Comparison of ENCODE assay signal across 12 cellular contexts in the genomic region with DNA sequence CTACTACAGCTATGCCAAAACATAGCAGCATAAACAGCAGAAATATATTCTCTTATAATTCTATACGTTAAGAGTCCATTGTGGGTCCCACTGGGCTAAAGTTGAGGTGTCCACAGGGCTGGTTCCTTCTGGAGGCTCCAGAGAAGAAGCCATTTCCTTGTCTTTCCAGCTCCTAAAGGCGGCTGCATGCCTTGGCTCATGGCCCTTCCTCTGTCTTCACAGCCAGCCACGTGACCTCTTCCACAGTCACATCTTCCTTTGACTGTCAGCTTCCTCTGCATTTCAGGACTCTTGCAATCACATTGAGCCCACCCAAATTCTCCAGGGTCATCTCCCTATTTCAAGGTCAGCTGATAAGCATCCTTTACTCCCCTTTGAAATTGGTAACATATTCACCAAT.
"Had no signal": no experiment of that assay in that cellular context is flagged by ENCODE, and none has a peak within 500 bp of the region (broad histone marks: within the 10 kb centered on the region; RNA-seq: fewer than 3 reads in every experiment).

No MANE protein-coding gene starts in this region.

- H3K4me1 ChIP-seq: adrenal gland, gastroesophageal sphincter had no signal

- H3K4me3 ChIP-seq: adrenal gland, gastroesophageal sphincter, tibial artery had no signal

- H3K9me3 Mint-ChIP-seq: naive B cell; stimulated activated memory B cell treated with anti-CD40 and anti-IgM and Interleukin-4, amounts not matched to agents 10 μg/mL and 1 μg/mL and 100 μg/mL, for 72 hours had no signal

- H3K4me3 Mint-ChIP-seq: naive B cell; stimulated activated memory B cell treated with anti-CD40 and anti-IgM and Interleukin-4, amounts not matched to agents 10 μg/mL and 1 μg/mL and 100 μg/mL, for 72 hours had no signal

- H3K9me3 ChIP-seq: adrenal gland, gastroesophageal sphincter, tibial artery had no signal

- H3K27ac ChIP-seq: adrenal gland, gastroesophageal sphincter, tibial artery had no signal

- H3K27me3 ChIP-seq: adrenal gland, gastroesophageal sphincter, tibial artery had no signal

- H3K27ac Mint-ChIP-seq: naive B cell; stimulated activated memory B cell treated with anti-CD40 and anti-IgM and Interleukin-4, amounts not matched to agents 10 μg/mL and 1 μg/mL and 100 μg/mL, for 72 hours had no signal

- ATAC-seq: gastroesophageal sphincter; stimulated activated memory B cell treated with anti-CD40 and anti-IgM and Interleukin-4, amounts not matched to agents 10 μg/mL and 1 μg/mL and 100 μg/mL, for 72 hours had no signal

- H3K27me3 Mint-ChIP-seq: naive B cell; stimulated activated memory B cell treated with anti-CD40 and anti-IgM and Interleukin-4, amounts not matched to agents 10 μg/mL and 1 μg/mL and 100 μg/mL, for 72 hours had no signal

- DNase-seq: activated CD4-positive, alpha-beta T cell treated with anti-CD3 and anti-CD28 coated beads, Interleukin-2, amount 50 U/mL, for 48 hours; activated T-cell treated with anti-CD3 and anti-CD28 coated beads, Interleukin-2, amount 50 U/mL, for 48 hours; erythroblast; islet precursor cell; naive B cell; nucleus accumbens; posterior cingulate gyrus; retina had no signal
